In genomic region chr1:11337536-11338350, GRCh38 we compare ENCODE assay signal across 8 cellular contexts.
DNase-seq lines count a peak whose midpoint lies in the region; ATAC-seq and TF ChIP-seq lines count a peak whose summit lies in the region.

No MANE protein-coding gene starts in this region.

- H3K4me3 ChIP-seq in IMR-90 (ENCODE audit: insufficient read depth, low read depth, low read length), result no peak overlapping the region
- H3K4me3 ChIP-seq in PC-9, result no peak overlapping the region

- H3K4me3 Mint-ChIP-seq in activated T-cell treated with anti-CD3 and anti-CD28 coated beads, Interleukin-2, amount 50 U/mL, for 24 hours, result no peak overlapping the region

- no peak overlapping the region for H3K27ac ChIP-seq in IMR-90 (ENCODE audit: insufficient read depth, low read length)
- H3K27ac ChIP-seq in PC-9, result no peak overlapping the region

- peaks cover 23% of the 10 kb centered on the region for H3K27me3 Mint-ChIP-seq in activated T-cell treated with anti-CD3 and anti-CD28 coated beads, Interleukin-2, amount 50 U/mL, for 24 hours

- H3K4me1 Mint-ChIP-seq in activated T-cell treated with anti-CD3 and anti-CD28 coated beads, Interleukin-2, amount 50 U/mL, for 24 hours (ENCODE audit: low read depth), result peaks cover 2% of the 10 kb centered on the region

- H3K9ac ChIP-seq in IMR-90 (ENCODE audit: low read depth, low read length), result no peak overlapping the region

- no peak overlapping the region for H2BK20ac ChIP-seq in IMR-90 (ENCODE audit: low read depth, low read length)

- H3K23ac ChIP-seq in IMR-90 (ENCODE audit: low read depth, low read length), result no peak overlapping the region

- no peak overlapping the region for H4K91ac ChIP-seq in IMR-90 (ENCODE audit: insufficient read depth, low read depth, low read length)

- no peak overlapping the region for H3K14ac ChIP-seq in IMR-90 (replicated peaks; ENCODE audit: low read depth, low read length)

- CTCF ChIA-PET in IMR-90 (lab: Yijun Ruan, JAX) (interaction anchor here (0.7 kb wide), 1 partner anchor 117 kb away, joined by 3 read pairs; no protein-coding TSS in a partner anchor), PC-9 (lab: Charles Lee) (no interaction called here)

- H3K27me3 ChIP-seq in IMR-90 (ENCODE audit: control insufficient read depth, insufficient read depth, low read length) (peaks cover 31% of the 10 kb centered on the region), PC-9 (ENCODE audit: insufficient read depth, low read depth) (0 out of 2 replicates have a peak, but pooled peaks cover 4% of the 10 kb centered on the region)

- H3K18ac ChIP-seq in IMR-90 (ENCODE audit: low read depth, low read length), result no peak overlapping the region

- H3K4me2 ChIP-seq in IMR-90 (ENCODE audit: low read depth, low read length) (no peak overlapping the region), PC-9 (no peak overlapping the region)

- H4K5ac ChIP-seq in IMR-90 (ENCODE audit: low read depth, low read length), result no peak overlapping the region

- POLR2A ChIA-PET in IMR-90 (lab: Charles Lee; ENCODE audit: unreplicated experiment) (no interaction called here), PC-9 (lab: Charles Lee; ENCODE audit: unreplicated experiment) (no interaction called here)

- H2BK5ac ChIP-seq in IMR-90 (ENCODE audit: low read depth, low read length, poor library complexity, severe bottlenecking), result no peak overlapping the region

- no peak overlapping the region for H3K4ac ChIP-seq in IMR-90 (ENCODE audit: low read depth, low read length)

- no peak; the same call in 1 of the 2 replicates for TF ChIP-seq RAD21 in IMR-90 (IDR thresholded peaks at IDR 0.05; ENCODE audit: low read length)

- no peaks in the 10 kb centered on the region for H3K36me3 Mint-ChIP-seq in activated T-cell treated with anti-CD3 and anti-CD28 coated beads, Interleukin-2, amount 50 U/mL, for 24 hours (ENCODE audit: low read depth)

- no peaks in the 10 kb centered on the region for H3K9me3 ChIP-seq in IMR-90 (ENCODE audit: control insufficient read depth, insufficient read depth, low read length)
- no peaks in the 10 kb centered on the region for H3K9me3 ChIP-seq in PC-9 (ENCODE audit: insufficient read depth, low read depth)

- no peak for TF ChIP-seq POLR2A in IMR-90 (IDR thresholded peaks at IDR 0.05; ENCODE audit: low read depth, low read length)

- H3K79me1 ChIP-seq in IMR-90 (ENCODE audit: low read depth in 1 of 2, low read length in 2 of 2), result no peaks in the 10 kb centered on the region

- H3K36me3 ChIP-seq in IMR-90 (ENCODE audit: control insufficient read depth, insufficient read depth, low read length), result no peaks in the 10 kb centered on the region
- no peaks in the 10 kb centered on the region for H3K36me3 ChIP-seq in PC-9 (ENCODE audit: low read depth)

- H3K9me2 ChIP-seq in PC-9 (ENCODE audit: insufficient read depth), result no peaks in the 10 kb centered on the region

- peak; percentile 45 for DNase-seq in CMK (ENCODE audit: low read depth)
- no peak for DNase-seq in IMR-90
- peak in 1 of 2 experiments; percentile 25 for DNase-seq in PC-9
- DNase-seq in activated T-cell treated with anti-CD3 and anti-CD28 coated beads, Interleukin-2, amount 50 U/mL, for 24 hours, result peak; percentile 82
- DNase-seq in germinal center (ENCODE audit: low spot score), result peak; percentile 78
- DNase-seq in stimulated activated CD4-positive, alpha-beta T cell treated with anti-CD3 and anti-CD28 coated beads, Interleukin-12 subunit alpha, Interleukin-12 subunit beta, amount 100 ng/mL, for 4 hours, result peak; percentile 73
- DNase-seq in cerebellum (ENCODE audit: low spot score), result no peak

- no peak overlapping the region for H3K27ac Mint-ChIP-seq in activated T-cell treated with anti-CD3 and anti-CD28 coated beads, Interleukin-2, amount 50 U/mL, for 24 hours

- no peak overlapping the region for H2BK120ac ChIP-seq in IMR-90 (ENCODE audit: low read depth, low read length)

- H2AFZ ChIP-seq in IMR-90 (replicated peaks; ENCODE audit: low read length, poor library complexity), result no peak overlapping the region
- H2AFZ ChIP-seq in PC-9, result no peak overlapping the region

- no peaks in the 10 kb centered on the region for H3F3A ChIP-seq in PC-9 (ENCODE audit: insufficient read depth, low read depth)

- in situ Hi-C loops in IMR-90 (cut with MboI; ENCODE audit: low sequenced_read_pairs), result no loop called here

- no peaks in the 10 kb centered on the region for H4K20me1 ChIP-seq in IMR-90 (ENCODE audit: insufficient read depth, low read length)
- no peaks in the 10 kb centered on the region for H4K20me1 ChIP-seq in PC-9 (ENCODE audit: insufficient read depth)

- 40% methylated on average over 1 of the region's 19 CpGs; no CpG with 5 or more reads in 1 of the 2 experiments for whole genome bisulfite sequencing in IMR-90 (ENCODE audit: extremely low coverage in 2 of 2, insufficient read length in 1 of 2), 2 experiments

- intact Hi-C loops in IMR-90 (cut with micrococcal nuclease) (no loop called here), PC-9 (cut with micrococcal nuclease; ENCODE audit: unreplicated experiment) (no loop called here)

- TF ChIP-seq CTCF in IMR-90 (conservative IDR thresholded peaks at IDR 0.05; ENCODE audit: low read depth, low read length) (peak; percentile 47), PC-9 (conservative IDR thresholded peaks at IDR 0.05) (peak; percentile 66)

- no peaks in the 10 kb centered on the region for H3K9me3 Mint-ChIP-seq in activated T-cell treated with anti-CD3 and anti-CD28 coated beads, Interleukin-2, amount 50 U/mL, for 24 hours

- H3K4me1 ChIP-seq in IMR-90 (ENCODE audit: control insufficient read depth, insufficient read depth, low read length) (no peaks in the 10 kb centered on the region), PC-9 (replicated peaks; ENCODE audit: insufficient read depth) (no peaks in the 10 kb centered on the region)

- no peak overlapping the region for H3K56ac ChIP-seq in IMR-90 (ENCODE audit: extremely low read depth, insufficient read depth, low read length)

- no peak overlapping the region for H2AK9ac ChIP-seq in IMR-90 (replicated peaks; ENCODE audit: low read depth, low read length, poor library complexity)

- dilution Hi-C loops in IMR-90 (cut with HindIII; ENCODE audit: low sequenced_read_pairs, unreplicated experiment), result no loop called here

- no peak overlapping the region for H2AK5ac ChIP-seq in IMR-90 (ENCODE audit: low read depth, low read length)

- no peaks in the 10 kb centered on the region for H3K9me1 ChIP-seq in IMR-90 (ENCODE audit: insufficient read depth, low read length)

- ATAC-seq in IMR-90 (ENCODE audit: low read depth), result no peak
- no peak for ATAC-seq in GM18511 (IDR thresholded peaks at IDR 0.05; ENCODE audit: unreplicated experiment)

- no peak overlapping the region for H2BK15ac ChIP-seq in IMR-90 (ENCODE audit: low read depth, low read length)

- H3K79me2 ChIP-seq in PC-9 (ENCODE audit: low read depth), result no peaks in the 10 kb centered on the region

- BruUV-seq in IMR-90 (replicated peaks; lab: Mats Ljungman, UMichigan) (no TSS peak), PC-9 (replicated peaks; lab: Mats Ljungman, UMichigan) (no TSS peak)

- no peak overlapping the region for H4K8ac ChIP-seq in IMR-90 (ENCODE audit: low read depth in 2 of 2, low read length in 2 of 2)

TF ChIP-seq in IMR-90, 13 proteins besides CTCF, POLR2A, EP300 and RAD21:
- TF ChIP-seq, protein P1, sequence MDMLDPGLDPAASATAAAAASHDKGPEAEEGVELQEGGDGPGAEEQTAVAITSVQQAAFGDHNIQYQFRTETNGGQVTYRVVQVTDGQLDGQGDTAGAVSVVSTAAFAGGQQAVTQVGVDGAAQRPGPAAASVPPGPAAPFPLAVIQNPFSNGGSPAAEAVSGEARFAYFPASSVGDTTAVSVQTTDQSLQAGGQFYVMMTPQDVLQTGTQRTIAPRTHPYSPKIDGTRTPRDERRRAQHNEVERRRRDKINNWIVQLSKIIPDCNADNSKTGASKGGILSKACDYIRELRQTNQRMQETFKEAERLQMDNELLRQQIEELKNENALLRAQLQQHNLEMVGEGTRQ (IDR thresholded peaks at IDR 0.05; ENCODE audit: low read depth, low read length), result no peak
- TF ChIP-seq, protein P2, sequence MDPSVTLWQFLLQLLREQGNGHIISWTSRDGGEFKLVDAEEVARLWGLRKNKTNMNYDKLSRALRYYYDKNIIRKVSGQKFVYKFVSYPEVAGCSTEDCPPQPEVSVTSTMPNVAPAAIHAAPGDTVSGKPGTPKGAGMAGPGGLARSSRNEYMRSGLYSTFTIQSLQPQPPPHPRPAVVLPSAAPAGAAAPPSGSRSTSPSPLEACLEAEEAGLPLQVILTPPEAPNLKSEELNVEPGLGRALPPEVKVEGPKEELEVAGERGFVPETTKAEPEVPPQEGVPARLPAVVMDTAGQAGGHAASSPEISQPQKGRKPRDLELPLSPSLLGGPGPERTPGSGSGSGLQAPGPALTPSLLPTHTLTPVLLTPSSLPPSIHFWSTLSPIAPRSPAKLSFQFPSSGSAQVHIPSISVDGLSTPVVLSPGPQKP (IDR thresholded peaks at IDR 0.05; ENCODE audit: borderline replicate concordance, low read depth, low read length), result no peak
- TF ChIP-seq RCOR1 (IDR thresholded peaks at IDR 0.05; ENCODE audit: insufficient replicate concordance, low read length), result no peak
- no peak for TF ChIP-seq FOS (IDR thresholded peaks at IDR 0.05; ENCODE audit: low read depth, low read length)
- TF ChIP-seq CEBPB (IDR thresholded peaks at IDR 0.05; ENCODE audit: low read depth, low read length), result no peak
- peak; percentile 21; the same call in 1 of the 2 replicates for TF ChIP-seq SMC3 (IDR thresholded peaks at IDR 0.05; ENCODE audit: low read depth, low read length)

Comparison
In these comparisons a context has a peak if more than half of its experiments do, and no peak if none do; other contexts are left out.
1. DNase-seq: peak in CMK (single experiment), activated T-cell treated with anti-CD3 and anti-CD28 coated beads, Interleukin-2, amount 50 U/mL, for 24 hours (single experiment), germinal center (single experiment) and stimulated activated CD4-positive, alpha-beta T cell treated with anti-CD3 and anti-CD28 coated beads, Interleukin-12 subunit alpha, Interleukin-12 subunit beta, amount 100 ng/mL, for 4 hours (single experiment); none in IMR-90 (single experiment) and cerebellum (single experiment).